ENCODE assay signal across 22 cellular contexts in the genomic region with DNA sequence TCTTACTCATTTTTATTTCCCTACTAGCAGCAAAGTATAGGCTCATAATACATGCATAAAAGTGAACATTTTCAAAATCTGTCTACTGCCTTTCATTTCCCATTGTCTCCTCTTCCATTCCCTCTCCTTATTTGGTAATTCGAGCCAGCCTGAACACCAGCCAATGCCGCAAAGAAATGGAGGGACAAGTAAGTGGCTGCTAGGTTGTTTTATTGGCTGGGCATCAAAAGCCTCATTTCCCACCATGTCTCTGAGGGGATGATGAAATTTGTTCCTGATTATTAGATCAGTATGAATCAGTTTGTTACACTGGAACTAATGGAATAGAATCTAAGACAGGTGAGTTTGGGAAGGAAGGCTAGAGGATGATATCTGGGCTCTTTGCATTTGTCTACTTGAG.
DNase-seq lines count a peak whose midpoint lies in the region; ATAC-seq, FAIRE-seq and TF ChIP-seq lines count a peak whose summit lies in the region.
"Had no signal": no experiment of that assay in that cellular context is flagged by ENCODE, and none has a peak within 500 bp of the region (broad histone marks: within the 10 kb centered on the region; RNA-seq: fewer than 3 reads in every experiment).

No MANE protein-coding gene starts in this region.

- no peak for TF ChIP-seq POLR2A in H1 (IDR thresholded peaks at IDR 0.05; ENCODE audit: control extremely low read depth in 1 of 2, low read depth in 2 of 2, low read length in 2 of 2)

- H4K91ac ChIP-seq in H9 (ENCODE audit: insufficient read length, low read depth, low read length) (no peak overlapping the region), H1 (replicated peaks; ENCODE audit: insufficient read length, low read length) (no peak overlapping the region)

- H3K18ac ChIP-seq in H9 (ENCODE audit: insufficient read length, low read depth, low read length) (no peak overlapping the region), H1 (ENCODE audit: extremely low read depth, low read length) (no peak overlapping the region)

- H2BK20ac ChIP-seq in H9 (ENCODE audit: low read depth, low read length, poor library complexity, severe bottlenecking): peak overlapping the region; percentile 6
- no peak overlapping the region for H2BK20ac ChIP-seq in H1 (ENCODE audit: low read length)

- H3K4me3 ChIP-seq in H1 (ENCODE audit: extremely low read depth in 1 of 4, insufficient read depth in 2 of 4, low read depth in 3 of 4, low read length in 4 of 4) (no peak overlapping the region), left lung (no peak overlapping the region)
- H3K4me3 ChIP-seq: GM12878 had no signal

- no peaks in the 10 kb centered on the region; a peak in 1 of 5 replicates for H3K9me3 Mint-ChIP-seq in H9
- H3K9me3 Mint-ChIP-seq: HFFc6 had no signal

- H3K9ac ChIP-seq in H9 (ENCODE audit: extremely low read depth, insufficient read length, low read length) (no peak overlapping the region), H1 (replicated peaks in 1 of 4; ENCODE audit: extremely low read depth in 1 of 4, low read depth in 3 of 4, low read length in 3 of 4) (no peak overlapping the region)

- no peak for ATAC-seq in HG02588 (IDR thresholded peaks at IDR 0.05; ENCODE audit: unreplicated experiment)
- ATAC-seq in left lung: no peak
- ATAC-seq: GM12878, Right ventricle myocardium inferior had no signal

- no peak for TF ChIP-seq EP300 in H1 (IDR thresholded peaks at IDR 0.05; ENCODE audit: borderline replicate concordance in 1 of 2, low read depth in 2 of 2, low read length in 2 of 2)

- H3K56ac ChIP-seq in H9 (ENCODE audit: insufficient read length, low read depth, low read length) (no peak overlapping the region), H1 (replicated peaks; ENCODE audit: insufficient read length, low read depth, low read length) (no peak overlapping the region)

- H3K4ac ChIP-seq in H9 (ENCODE audit: low read depth, low read length) (no peak overlapping the region), H1 (replicated peaks; ENCODE audit: insufficient read length, low read depth, low read length) (no peak overlapping the region)

- H4K20me1 ChIP-seq in H9 (ENCODE audit: control insufficient read depth, insufficient read depth, insufficient read length) (no peaks in the 10 kb centered on the region), H1 (replicated peaks in 1 of 2; ENCODE audit: control insufficient read depth in 1 of 2, insufficient read depth in 2 of 2, low read length in 2 of 2) (no peaks in the 10 kb centered on the region)

- H3K36me3 ChIP-seq in H1 (ENCODE audit: control insufficient read depth in 2 of 4, insufficient read depth in 4 of 4, low read length in 3 of 4): no peaks in the 10 kb centered on the region; a peak in 1 of 8 replicates
- no peaks in the 10 kb centered on the region for H3K36me3 ChIP-seq in left lung

- no peak overlapping the region for H3K4me3 Mint-ChIP-seq in H9
- H3K4me3 Mint-ChIP-seq: HFFc6 had no signal

- TF ChIP-seq CTCF in H9 (conservative IDR thresholded peaks at IDR 0.05): no peak
- no peak for TF ChIP-seq CTCF in H1 (IDR thresholded peaks at IDR 0.05; ENCODE audit: control extremely low read depth in 1 of 3, insufficient read depth in 1 of 3, low read depth in 1 of 3, low read length in 3 of 3)
- TF ChIP-seq CTCF in left lung (IDR thresholded peaks at IDR 0.05): no peak

- 0 out of 4 replicates have a peak, but pooled peaks cover 0 to 2% of the 10 kb centered on the region in 2 experiments for H3K4me1 Mint-ChIP-seq in H9

- DNase-seq in NCI-H2171 treated with DMSO at 0.1 percent for 48 hours (lab: John Stamatoyannopoulos, UW) (peak; percentile 6), NCI-H2171 (lab: John Stamatoyannopoulos, UW) (no peak), H9 (no peak), NCI-H2107 (lab: John Stamatoyannopoulos, UW) (peak; percentile 77), H1 (ENCODE audit: low read depth in 1 of 2, low spot score in 2 of 2) (no peak), left lung (no peak), COLO668 (lab: John Stamatoyannopoulos, UW; ENCODE audit: unreplicated experiment) (no peak)
- DNase-seq: DMS53, H7, HFFc6, Karpas-422, NCI-H1694, NCI-H2227 treated with DMSO at 0.1 percent for 48 hours, NCI-H510A, NCI-H82, SW 1271, T-helper 2 cell had no signal

- H3K27me3 Mint-ChIP-seq in H9 (ENCODE audit: low read depth): no peaks in the 10 kb centered on the region; the same call in 1 of the 2 replicates

- H3K14ac ChIP-seq in H9 (ENCODE audit: insufficient read depth, low read length) (no peak overlapping the region), H1 (ENCODE audit: insufficient read length) (no peak overlapping the region)

- no CpG with 5 or more reads among the region's 2 CpGs for WGBS in H9 (ENCODE audit: extremely low coverage, insufficient read length, low lambda C conversion rate)
- 84% methylated on average over 2 of the region's 2 CpGs; no CpG with 5 or more reads in 1 of the 2 experiments for WGBS in H1 (ENCODE audit: extremely low coverage in 1 of 2, insufficient coverage in 1 of 2, insufficient read length in 1 of 2, insufficient replicate concordance in 2 of 2, low coverage in 1 of 2, low lambda C conversion rate in 2 of 2, missing lambda C conversion rate in 1 of 2), 2 experiments

- no peaks in the 10 kb centered on the region for H3K79me2 ChIP-seq in H9 (ENCODE audit: insufficient read depth, low read length)
- H3K79me2 ChIP-seq in H1 (ENCODE audit: control insufficient read depth in 1 of 2, insufficient read depth in 2 of 2, low read length in 2 of 2): no peaks in the 10 kb centered on the region

- no peak overlapping the region for H3K4me2 ChIP-seq in H9 (ENCODE audit: insufficient read depth, insufficient read length, low read length)
- H3K4me2 ChIP-seq in H1 (ENCODE audit: insufficient read depth in 1 of 2, low read depth in 2 of 2, low read length in 2 of 2): no peak overlapping the region

- no peaks in the 10 kb centered on the region; a peak in 1 of 7 replicates for H3K36me3 Mint-ChIP-seq in H9 (ENCODE audit: insufficient read depth in 1 of 3, low read depth in 3 of 3)

- H2BK12ac ChIP-seq in H9 (ENCODE audit: insufficient read length, low read depth, low read length) (no peak overlapping the region), H1 (ENCODE audit: low read depth, low read length) (no peak overlapping the region)

- H3K27me3 ChIP-seq in H9 (ENCODE audit: insufficient read depth, low read length): no peaks in the 10 kb centered on the region
- H3K27me3 ChIP-seq in H1 (replicated peaks in 1 of 4; ENCODE audit: control insufficient read depth in 3 of 4, extremely low read depth in 1 of 4, insufficient read depth in 3 of 4, low read length in 3 of 4): no peaks in the 10 kb centered on the region
- H3K27me3 ChIP-seq in left lung: no peaks in the 10 kb centered on the region

- no peaks in the 10 kb centered on the region for H3K9me3 ChIP-seq in H9 (ENCODE audit: control insufficient read depth, low read depth, low read length)
- H3K9me3 ChIP-seq in H1 (ENCODE audit: insufficient read depth in 2 of 2, low read depth in 1 of 2, low read length in 1 of 2): no peaks in the 10 kb centered on the region
- no peaks in the 10 kb centered on the region for H3K9me3 ChIP-seq in left lung

- H3K27ac ChIP-seq in H9 (ENCODE audit: insufficient read length, low read depth, low read length) (no peak overlapping the region), H1 (ENCODE audit: low read depth, low read length) (no peak overlapping the region), left lung (no peak overlapping the region)
- H3K27ac ChIP-seq: C4-2B had no signal

- no peak overlapping the region for H3K23ac ChIP-seq in H9 (ENCODE audit: insufficient read length, low read depth, low read length)
- H3K23ac ChIP-seq in H1 (ENCODE audit: insufficient read length): no peak overlapping the region

- H4K8ac ChIP-seq in H9 (replicated peaks; ENCODE audit: insufficient read length, low read depth, low read length) (no peak overlapping the region), H1 (ENCODE audit: extremely low read depth, insufficient read depth, low read length) (no peak overlapping the region)

- H3K4me1 ChIP-seq in H9 (ENCODE audit: insufficient read depth, low read length): no peaks in the 10 kb centered on the region
- H3K4me1 ChIP-seq in H1 (replicated peaks in 1 of 4; ENCODE audit: control insufficient read depth in 3 of 4, insufficient read depth in 4 of 4, low read length in 3 of 4): no peaks in the 10 kb centered on the region
- no peaks in the 10 kb centered on the region for H3K4me1 ChIP-seq in left lung

- H3K27ac Mint-ChIP-seq in H9: no peak overlapping the region
- H3K27ac Mint-ChIP-seq: HFFc6 had no signal

- no peak overlapping the region for H2BK5ac ChIP-seq in H9 (ENCODE audit: insufficient read length, low read length)
- H2BK5ac ChIP-seq in H1 (ENCODE audit: low read depth, low read length): no peak overlapping the region

- H2BK15ac ChIP-seq in H9 (ENCODE audit: low read depth, low read length) (no peak overlapping the region), H1 (ENCODE audit: low read length) (no peak overlapping the region)

- H3K23me2 ChIP-seq in H9 (ENCODE audit: insufficient read length, low read depth, low read length, poor library complexity, severe bottlenecking) (no peaks in the 10 kb centered on the region), H1 (ENCODE audit: low read depth, low read length) (no peaks in the 10 kb centered on the region)

- CTCF ChIA-PET in H1 (lab: Charles Lee; ENCODE audit: partially characterized antibody): no interaction called here

- intact Hi-C loops in left lung (cut with DNase I): no loop called here

- FAIRE-seq in H1 (lab: Jason Lieb, UNC): no peak
- FAIRE-seq: D721Med, GM12878 had no signal

- no peak overlapping the region for H2AFZ ChIP-seq in H9 (ENCODE audit: low read length)
- no peak overlapping the region for H2AFZ ChIP-seq in H1 (ENCODE audit: low read length)

- H3T11ph ChIP-seq in H9 (ENCODE audit: low read length): no peak overlapping the region

- H3K79me1 ChIP-seq in H9 (ENCODE audit: insufficient read depth, low read depth, low read length, poor library complexity, severe bottlenecking): no peaks in the 10 kb centered on the region
- H3K79me1 ChIP-seq in H1 (ENCODE audit: low read depth, low read length): no peaks in the 10 kb centered on the region

- H2AK5ac ChIP-seq in H9 (ENCODE audit: insufficient read length, low read length) (no peak overlapping the region), H1 (ENCODE audit: low read depth, low read length) (no peak overlapping the region)

- POLR2A ChIA-PET in H1 (lab: Charles Lee; ENCODE audit: partially characterized antibody): no interaction called here

- H2BK120ac ChIP-seq in H9 (ENCODE audit: low read depth, low read length, poor library complexity, severe bottlenecking) (no peak overlapping the region), H1 (replicated peaks; ENCODE audit: low read depth, low read length) (no peak overlapping the region)

- H4K5ac ChIP-seq in H9 (ENCODE audit: insufficient read length, low read depth, low read length): no peak overlapping the region
- no peak overlapping the region for H4K5ac ChIP-seq in H1 (ENCODE audit: insufficient read length, low read depth, low read length)

- no peak for TF ChIP-seq RAD21 in H1 (IDR thresholded peaks at IDR 0.05 in 1 of 2, conservative IDR thresholded peaks at IDR 0.05 in 1 of 2; ENCODE audit: low read depth in 2 of 2, low read length in 2 of 2)

TF ChIP-seq in H1, 55 proteins besides CTCF, POLR2A, EP300 and RAD21 (continues in another document):
- TF ChIP-seq BCL11A (IDR thresholded peaks at IDR 0.05; ENCODE audit: low read depth in 2 of 2, low read length in 2 of 2) (no peak), SIN3A (conservative IDR thresholded peaks at IDR 0.05 in 1 of 2, IDR thresholded peaks at IDR 0.05 in 1 of 2; ENCODE audit: low read depth in 1 of 2, low read length in 2 of 2) (no peak)

Comparison
In these comparisons a context has a peak if more than half of its experiments do, and no peak if none do; other contexts are left out.
1. DNase-seq: peak in NCI-H2171 treated with DMSO at 0.1 percent for 48 hours (single experiment) and NCI-H2107 (single experiment); none in NCI-H2171 (single experiment), H9 (single experiment), H1 (0 of 2), left lung (0 of 2) and COLO668 (single experiment).